In genomic region chr3:189204467-189204866, GRCh38 we compare ENCODE assay signal across 1 cellular context.
TF ChIP-seq lines count a peak whose summit lies in the region.

No MANE protein-coding gene starts in this region.

TF ChIP-seq in H1, 55 proteins besides CTCF, POLR2A, EP300 and RAD21:
- TF ChIP-seq RBBP5 (IDR thresholded peaks at IDR 0.05; ENCODE audit: borderline replicate concordance, low read depth, low read length) (no peak), CHD1 (IDR thresholded peaks at IDR 0.05; ENCODE audit: low read depth, low read length) (no peak), EGR1 (IDR thresholded peaks at IDR 0.05; ENCODE audit: borderline replicate concordance, low read depth, low read length) (no peak), SIX5 (IDR thresholded peaks at IDR 0.05; ENCODE audit: low read depth, low read length) (no peak), ATF2 (IDR thresholded peaks at IDR 0.05; ENCODE audit: low read length) (no peak), TEAD4 (IDR thresholded peaks at IDR 0.05; ENCODE audit: low read depth, low read length) (no peak), ZNF274 (IDR thresholded peaks at IDR 0.05; ENCODE audit: borderline replicate concordance, extremely low read depth, low read length) (no peak), ASH2L (IDR thresholded peaks at IDR 0.05; ENCODE audit: low read length) (no peak), CEBPB (IDR thresholded peaks at IDR 0.05; ENCODE audit: low read depth, low read length) (no peak), KDM5A (IDR thresholded peaks at IDR 0.05; ENCODE audit: low read length) (no peak), SRF (IDR thresholded peaks at IDR 0.05; ENCODE audit: low read depth, low read length) (no peak), CBX8 (IDR thresholded peaks at IDR 0.05; ENCODE audit: borderline replicate concordance, low read depth, low read length) (no peak), RNF2 (IDR thresholded peaks at IDR 0.05; ENCODE audit: borderline replicate concordance, low read depth, low read length, missing control alignments, poor library complexity, severe bottlenecking) (no peak), PHF8 (conservative IDR thresholded peaks at IDR 0.05; ENCODE audit: low read depth, low read length) (no peak)
